Comparison of ENCODE assay signal across 8 cellular contexts in genomic region chr1:26695417-26696190, GRCh38. TPM values are rescaled to one million over a fixed set of nuclear protein-coding genes. Genes with fewer than 3 reads are reported as not detected.
DNase-seq lines count a peak whose midpoint lies in the region; ATAC-seq and TF ChIP-seq lines count a peak whose summit lies in the region.

Gene ARID1A, plus strand, starts transcription at chr1:26696015. Its CDS starts 389 bp downstream, at chr1:26696404.

- ATAC-seq in GM19351 (IDR thresholded peaks at IDR 0.05; ENCODE audit: unreplicated experiment), result peak; percentile 38
- peak; percentile 48 for ATAC-seq in HG03521 (IDR thresholded peaks at IDR 0.05; ENCODE audit: unreplicated experiment)
- peak; percentile 60 for ATAC-seq in left colon

- DNase-seq in BE2C (peak; percentile 90), NCI-H748 treated with DMSO at 0.1 percent for 48 hours (lab: John Stamatoyannopoulos, UW) (peak; percentile 9), coronary artery (ENCODE audit: low spot score) (peak; percentile 97), left colon (peak; percentile 95)
- DNase-seq in activated CD4-positive, alpha-beta T cell treated with anti-CD3 and anti-CD28 coated beads, Interleukin-2, amount 50 U/mL, for 1 hour, result peak; percentile 95
- peak; percentile 75 to 90 (median 83) for DNase-seq in stimulated activated CD4-positive, alpha-beta T cell treated with anti-CD3 and anti-CD28 coated beads, Interleukin-1b, Interleukin-23, amount 100 ng/mL, for 24 hours (ENCODE audit: low read depth in 4 of 4, low spot score in 1 of 4)

- H3K36me3 ChIP-seq in BE2C, result peaks cover under 1% of the 10 kb centered on the region; the same call in 1 of the 2 replicates

- H3K27ac ChIP-seq in coronary artery, result peak within 1 kb of the TSS; percentile 95 to 97

- no peaks in the 10 kb centered on the region for H3K27me3 ChIP-seq in BE2C

- intact Hi-C loops in left colon (cut with DNase I, micrococcal nuclease), result no loop called here

- H3K4me3 ChIP-seq in BE2C (ENCODE audit: low read depth, low read length), result peak within 1 kb of the TSS; percentile 74
- H3K4me3 ChIP-seq in coronary artery, result peak within 1 kb of the TSS; percentile 93

- no peak for TF ChIP-seq CTCF in BE2C (IDR thresholded peaks at IDR 0.05; ENCODE audit: low read depth, low read length)
- TF ChIP-seq CTCF in coronary artery (IDR thresholded peaks at IDR 0.05), result no peak

- H3K9me3 ChIP-seq in BE2C, result no peaks in the 10 kb centered on the region

- peaks cover 3% of the 10 kb centered on the region; the same call in 1 of the 2 replicates for H3K4me1 ChIP-seq in BE2C

RNA-seq across cellular contexts. Expression of gene ARID1A, which starts in this region (rescaled TPM):
- polyA plus RNA-seq in BE2C (2012; ENCODE audit: insufficient read depth, insufficient read length, low read depth), result 90.2 TPM
- 10 to 100 TPM; 60.2 to 61.4 TPM for total RNA-seq in left colon

Comparison
In these comparisons a context has a peak if more than half of its experiments do, and no peak if none do; other contexts are left out.
1. Peak in every context shown above with its lines: DNase-seq, ATAC-seq, H3K4me3 ChIP-seq and H3K27ac ChIP-seq.
2. DNase-seq: peak in every context shown above with its lines; median percentile 97 in coronary artery; 95 in activated CD4-positive, alpha-beta T cell treated with anti-CD3 and anti-CD28 coated beads, Interleukin-2, amount 50 U/mL, for 1 hour; 95 in left colon; 90 in BE2C; 83 in stimulated activated CD4-positive, alpha-beta T cell treated with anti-CD3 and anti-CD28 coated beads, Interleukin-1b, Interleukin-23, amount 100 ng/mL, for 24 hours; 9 in NCI-H748 treated with DMSO at 0.1 percent for 48 hours.